9 cellular contexts compared by ENCODE assay signal in genomic region chr1:224358288-224358687, GRCh38. TPM values are rescaled to one million over a fixed set of nuclear protein-coding genes. Genes with fewer than 3 reads are reported as not detected.
A peak's percentile ranks its signal among the peaks of the same experiment; 100 is the strongest.
DNase-seq lines count a peak whose midpoint lies in the region; ATAC-seq and TF ChIP-seq lines count a peak whose summit lies in the region.
"Had no signal": no experiment of that assay in that cellular context is flagged by ENCODE, and none has a peak within 500 bp of the region (broad histone marks: within the 10 kb centered on the region; RNA-seq: fewer than 3 reads in every experiment).

No MANE protein-coding gene starts in this region.

- TF ChIP-seq CTCF in suprapubic skin (IDR thresholded peaks at IDR 0.05), result no peak

- H3K9ac ChIP-seq in iPS-20b (ENCODE audit: low read depth, low read length), result peak overlapping the region; percentile 88

- TF ChIP-seq EP300 in suprapubic skin (IDR thresholded peaks at IDR 0.05), result no peak

- no peak for DNase-seq in activated T-cell treated with anti-CD3 and anti-CD28 coated beads, Interleukin-2, amount 50 U/mL, for 4 hours
- DNase-seq in activated T-cell treated with anti-CD3 and anti-CD28 coated beads, Interleukin-2, amount 50 U/mL, for 48 hours, result no peak
- DNase-seq in activated T-helper 2 cell treated with anti-CD3 and anti-CD28 coated beads, Interferon-gamma antibody, Interleukin-2, Interleukin-4, amounts not matched to agents 10 μg/mL and 5 μg/mL and 100 μg/mL, durations not matched to agents 14 hours and 24 hours and 36 hours (ENCODE audit: low spot score), result no peak
- no peak for DNase-seq in suprapubic skin (ENCODE audit: low spot score in 2 of 2)
- DNase-seq in GM03348 (ENCODE audit: low spot score), result no peak
- no peak for DNase-seq in globus pallidus (ENCODE audit: low spot score)
- DNase-seq in kidney glomerular epithelial cell (lab: John Stamatoyannopoulos, UW), result no peak
- DNase-seq: COR-L47 had no signal

- H3K4me1 ChIP-seq in iPS-20b (ENCODE audit: insufficient read depth, low read length) (peaks cover 9% of the 10 kb centered on the region; the same call in 1 of the 2 replicates), suprapubic skin (peaks cover 28% of the 10 kb centered on the region)

- H3K36me3 ChIP-seq in iPS-20b (ENCODE audit: insufficient read depth, low read depth, low read length) (0 out of 2 replicates have a peak, but pooled peaks cover 6% of the 10 kb centered on the region), suprapubic skin (no peaks in the 10 kb centered on the region)

- H3K4me3 Mint-ChIP-seq in activated T-cell treated with anti-CD3 and anti-CD28 coated beads, Interleukin-2, amount 50 U/mL, for 4 hours, result peak overlapping the region; percentile 90
- peak overlapping the region; percentile 94 for H3K4me3 Mint-ChIP-seq in activated T-helper 2 cell treated with anti-CD3 and anti-CD28 coated beads, Interferon-gamma antibody, Interleukin-2, Interleukin-4, amounts not matched to agents 10 μg/mL and 5 μg/mL and 100 μg/mL, durations not matched to agents 14 hours and 24 hours and 36 hours (ENCODE audit: low read depth)

- no peak for ATAC-seq in activated T-cell treated with anti-CD3 and anti-CD28 coated beads, Interleukin-2, amount 50 U/mL, for 4 hours

- H3K4me1 Mint-ChIP-seq in activated T-cell treated with anti-CD3 and anti-CD28 coated beads, Interleukin-2, amount 50 U/mL, for 4 hours (ENCODE audit: low read depth), result peaks cover 45% of the 10 kb centered on the region
- peaks cover 35% of the 10 kb centered on the region for H3K4me1 Mint-ChIP-seq in activated T-helper 2 cell treated with anti-CD3 and anti-CD28 coated beads, Interferon-gamma antibody, Interleukin-2, Interleukin-4, amounts not matched to agents 10 μg/mL and 5 μg/mL and 100 μg/mL, durations not matched to agents 14 hours and 24 hours and 36 hours (ENCODE audit: low read depth)

- H3K9me3 ChIP-seq in iPS-20b (ENCODE audit: insufficient read depth, low read depth, low read length), result no peaks in the 10 kb centered on the region
- H3K9me3 ChIP-seq in suprapubic skin, result no peaks in the 10 kb centered on the region

- intact Hi-C loops in activated T-helper 2 cell treated with anti-CD3 and anti-CD28 coated beads, Interferon-gamma antibody, Interleukin-2, Interleukin-4, amounts not matched to agents 10 μg/mL and 5 μg/mL and 100 μg/mL, durations not matched to agents 14 hours and 24 hours and 36 hours (cut with micrococcal nuclease), result loop anchor here (1.0 kb wide), 1 partner anchor 22 kb away; no protein-coding TSS in a partner anchor

- H3K4me3 ChIP-seq in iPS-20b (ENCODE audit: low read length) (peak overlapping the region; percentile 93), suprapubic skin (peak overlapping the region; percentile 94)

- H3K9me3 Mint-ChIP-seq in activated T-cell treated with anti-CD3 and anti-CD28 coated beads, Interleukin-2, amount 50 U/mL, for 4 hours, result no peaks in the 10 kb centered on the region
- no peaks in the 10 kb centered on the region for H3K9me3 Mint-ChIP-seq in activated T-helper 2 cell treated with anti-CD3 and anti-CD28 coated beads, Interferon-gamma antibody, Interleukin-2, Interleukin-4, amounts not matched to agents 10 μg/mL and 5 μg/mL and 100 μg/mL, durations not matched to agents 14 hours and 24 hours and 36 hours

- H3K27me3 Mint-ChIP-seq in activated T-cell treated with anti-CD3 and anti-CD28 coated beads, Interleukin-2, amount 50 U/mL, for 4 hours (ENCODE audit: low read depth), result no peaks in the 10 kb centered on the region
- H3K27me3 Mint-ChIP-seq in activated T-helper 2 cell treated with anti-CD3 and anti-CD28 coated beads, Interferon-gamma antibody, Interleukin-2, Interleukin-4, amounts not matched to agents 10 μg/mL and 5 μg/mL and 100 μg/mL, durations not matched to agents 14 hours and 24 hours and 36 hours (ENCODE audit: low read depth), result no peaks in the 10 kb centered on the region

- no peak overlapping the region for H3K27ac ChIP-seq in iPS-20b (ENCODE audit: low read length)
- peak overlapping the region; percentile 96 for H3K27ac ChIP-seq in suprapubic skin

- no peak for TF ChIP-seq POLR2A in suprapubic skin (IDR thresholded peaks at IDR 0.05)

- no peak overlapping the region for H3K27ac Mint-ChIP-seq in activated T-helper 2 cell treated with anti-CD3 and anti-CD28 coated beads, Interferon-gamma antibody, Interleukin-2, Interleukin-4, amounts not matched to agents 10 μg/mL and 5 μg/mL and 100 μg/mL, durations not matched to agents 14 hours and 24 hours and 36 hours

- H3K27me3 ChIP-seq in iPS-20b (ENCODE audit: insufficient read depth, low read length), result no peaks in the 10 kb centered on the region
- H3K27me3 ChIP-seq in suprapubic skin, result no peaks in the 10 kb centered on the region

- H3K36me3 Mint-ChIP-seq in activated T-cell treated with anti-CD3 and anti-CD28 coated beads, Interleukin-2, amount 50 U/mL, for 4 hours (ENCODE audit: insufficient read depth), result peaks cover 13% of the 10 kb centered on the region
- peaks cover 35% of the 10 kb centered on the region for H3K36me3 Mint-ChIP-seq in activated T-helper 2 cell treated with anti-CD3 and anti-CD28 coated beads, Interferon-gamma antibody, Interleukin-2, Interleukin-4, amounts not matched to agents 10 μg/mL and 5 μg/mL and 100 μg/mL, durations not matched to agents 14 hours and 24 hours and 36 hours (ENCODE audit: low read depth)

- WGBS in suprapubic skin, result 44% methylated on average over 4 of the region's 4 CpGs

RNA-seq across cellular contexts. Expression of gene CNIH4, which starts 1.6 kb away (rescaled TPM):
- total RNA-seq in activated T-cell treated with anti-CD3 and anti-CD28 coated beads, Interleukin-2, amount 50 U/mL, for 4 hours, result 10 to 100 TPM; 31.2 to 38.6 (median 37.6) TPM
- total RNA-seq in activated T-helper 2 cell treated with anti-CD3 and anti-CD28 coated beads, Interferon-gamma antibody, Interleukin-2, Interleukin-4, amounts not matched to agents 10 μg/mL and 5 μg/mL and 100 μg/mL, durations not matched to agents 14 hours and 24 hours and 36 hours, result 60.2 and 60.7 TPM in 2 replicates
- 10 to 100 TPM; 27.8 to 49.5 (median 29.8) TPM for total RNA-seq in suprapubic skin

RNA-seq across cellular contexts. Expression of gene NVL, which starts 28.3 kb away (rescaled TPM):
- 10 to 100 TPM; 40.0 to 42.7 (median 41.8) TPM for total RNA-seq in activated T-cell treated with anti-CD3 and anti-CD28 coated beads, Interleukin-2, amount 50 U/mL, for 4 hours
- total RNA-seq in activated T-helper 2 cell treated with anti-CD3 and anti-CD28 coated beads, Interferon-gamma antibody, Interleukin-2, Interleukin-4, amounts not matched to agents 10 μg/mL and 5 μg/mL and 100 μg/mL, durations not matched to agents 14 hours and 24 hours and 36 hours, result 38.4 and 39.0 TPM in 2 replicates
- total RNA-seq in suprapubic skin, result 10 to 100 TPM; 31.7 to 86.4 (median 36.8) TPM
